Comparison of ENCODE assay signal across 12 cellular contexts in genomic region chr20:32962646-32963045, GRCh38. TPM values are rescaled to one million over a fixed set of nuclear protein-coding genes. Genes with fewer than 3 reads are reported as not detected.
"Had no signal": no experiment of that assay in that cellular context is flagged by ENCODE, and none has a peak within 500 bp of the region (broad histone marks: within the 10 kb centered on the region; RNA-seq: fewer than 3 reads in every experiment).

No MANE protein-coding gene starts in this region.

RNA-seq across cellular contexts. Expression of gene SUN5, which starts 41.6 kb away (rescaled TPM):
- total RNA-seq: activated CD4-positive, alpha-beta T cell treated with anti-CD3 and anti-CD28 coated beads for 36 hours; activated CD4-positive, alpha-beta T cell treated with anti-CD3 and anti-CD28 coated beads, Interleukin-2, amount 10 ng/mL, durations not matched to agents 7 days and 5 days; adrenal gland; astrocyte; body of pancreas; breast epithelium; LHCN-M2; NCI-H460; RPMI7951; SJSA1; WTC11 had no signal
- polyA plus RNA-seq: adrenal gland, SK-N-SH had no signal

RNA-seq across cellular contexts. Expression of gene BPIFB2, which starts 44.9 kb away (rescaled TPM):
- total RNA-seq: activated CD4-positive, alpha-beta T cell treated with anti-CD3 and anti-CD28 coated beads for 36 hours; activated CD4-positive, alpha-beta T cell treated with anti-CD3 and anti-CD28 coated beads, Interleukin-2, amount 10 ng/mL, durations not matched to agents 7 days and 5 days; astrocyte; body of pancreas; LHCN-M2; NCI-H460; RPMI7951; SJSA1 had no signal
- polyA plus RNA-seq: adrenal gland, SK-N-SH had no signal
